ENCODE assay signal across 16 cellular contexts in the genomic region with DNA sequence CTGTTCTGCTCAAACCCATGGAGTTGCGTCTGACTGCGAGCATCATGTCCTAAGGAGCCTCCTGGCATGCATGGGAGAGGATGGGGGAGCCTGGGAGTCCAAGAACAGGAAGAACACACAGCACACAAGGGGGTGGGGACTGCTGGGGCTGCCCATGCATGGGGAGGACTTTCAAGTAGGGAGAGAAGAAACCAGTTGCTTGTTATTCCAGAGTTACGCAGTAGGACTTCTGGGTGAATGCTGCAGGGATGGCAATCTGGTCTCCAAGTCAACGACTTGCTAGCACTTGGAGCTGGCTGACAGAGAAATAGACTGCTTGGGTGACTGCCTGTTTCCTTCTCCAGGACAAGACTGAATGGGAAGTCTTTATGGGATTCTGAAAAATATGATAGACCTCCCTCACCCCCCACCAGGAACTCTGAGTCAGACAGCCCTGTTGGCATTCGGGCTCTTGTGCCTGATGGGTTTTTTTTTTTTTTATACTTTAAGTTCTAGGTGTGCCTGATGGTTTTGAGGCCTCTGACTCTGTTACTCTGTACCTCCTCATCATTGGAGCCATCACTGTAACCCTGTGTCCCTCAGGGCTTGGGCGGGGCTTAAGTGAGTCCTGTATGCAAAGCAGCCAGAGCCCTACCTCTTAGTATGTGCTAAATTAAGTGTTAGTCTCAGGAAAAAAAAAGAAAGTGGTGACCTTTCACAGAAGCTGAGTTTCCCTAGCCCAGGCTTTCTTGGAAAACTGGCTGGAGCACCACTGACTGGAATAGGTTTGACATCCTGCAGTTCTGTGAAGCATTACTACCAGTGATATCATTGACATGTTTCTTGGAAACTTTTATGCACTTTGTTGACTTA. TPM values are rescaled to one million over a fixed set of nuclear protein-coding genes. Genes with fewer than 3 reads are reported as not detected.
DNase-seq lines count a peak whose midpoint lies in the region; ATAC-seq, FAIRE-seq and TF ChIP-seq lines count a peak whose summit lies in the region.
"Had no signal": no experiment of that assay in that cellular context is flagged by ENCODE, and none has a peak within 500 bp of the region (broad histone marks: within the 10 kb centered on the region; RNA-seq: fewer than 3 reads in every experiment).

No MANE protein-coding gene starts in this region.

- no peaks in the 10 kb centered on the region for H3K27me3 ChIP-seq in mammary epithelial cell (ENCODE audit: insufficient read depth, low read length)

- peaks cover 12% of the 10 kb centered on the region for H3K27me3 Mint-ChIP-seq in activated CD8-positive, alpha-beta T cell treated with anti-CD3 and anti-CD28 coated beads, Interleukin-2, amount 10 ng/mL, durations not matched to agents 7 days and 5 days (ENCODE audit: low read depth)
- H3K27me3 Mint-ChIP-seq: CD4-positive, alpha-beta memory T cell had no signal

- H3K9ac ChIP-seq in mammary epithelial cell (ENCODE audit: insufficient read depth, low read length) = no peak overlapping the region

- H3K4me3 ChIP-seq in mucosa of descending colon = no peak overlapping the region
- H3K4me3 ChIP-seq in mammary epithelial cell (replicated peaks in 1 of 3; ENCODE audit: insufficient read depth in 1 of 3, low read depth in 2 of 3, low read length in 3 of 3) = no peak overlapping the region
- H3K4me3 ChIP-seq: heart left ventricle had no signal

- ATAC-seq in activated CD8-positive, alpha-beta T cell treated with anti-CD3 and anti-CD28 coated beads, Interleukin-2, amount 10 ng/mL, durations not matched to agents 7 days and 5 days = peak; percentile 33
- peak; percentile 35 for ATAC-seq in mucosa of descending colon
- no peak for ATAC-seq in HG02884 (IDR thresholded peaks at IDR 0.05; ENCODE audit: unreplicated experiment)
- ATAC-seq: heart left ventricle had no signal

- no peak overlapping the region for H3K27ac Mint-ChIP-seq in activated CD8-positive, alpha-beta T cell treated with anti-CD3 and anti-CD28 coated beads, Interleukin-2, amount 10 ng/mL, durations not matched to agents 7 days and 5 days
- H3K27ac Mint-ChIP-seq: CD4-positive, alpha-beta memory T cell had no signal

- H3K4me3 Mint-ChIP-seq in activated CD8-positive, alpha-beta T cell treated with anti-CD3 and anti-CD28 coated beads, Interleukin-2, amount 10 ng/mL, durations not matched to agents 7 days and 5 days = no peak overlapping the region
- H3K4me3 Mint-ChIP-seq: activated T-cell treated with anti-CD3 and anti-CD28 coated beads, Interleukin-2, amount 50 U/mL, for 4 hours; neural crest cell had no signal

- H3K79me2 ChIP-seq in mammary epithelial cell (ENCODE audit: insufficient read depth, low read length) = no peaks in the 10 kb centered on the region

- intact Hi-C loops in mucosa of descending colon (cut with DNase I, micrococcal nuclease) (no loop called here), mammary epithelial cell (cut with micrococcal nuclease) (no loop called here)

- no peaks in the 10 kb centered on the region for H3K4me1 ChIP-seq in mucosa of descending colon (ENCODE audit: low read depth)
- no peaks in the 10 kb centered on the region for H3K4me1 ChIP-seq in mammary epithelial cell (ENCODE audit: insufficient read depth, low read length)

- CTCF ChIA-PET in activated CD8-positive, alpha-beta T cell treated with anti-CD3 and anti-CD28 coated beads, Interleukin-2, amount 10 ng/mL, durations not matched to agents 7 days and 5 days (lab: Charles Lee) = no interaction called here
- CTCF ChIA-PET in mammary epithelial cell (lab: Charles Lee; ENCODE audit: low non-redundant PET) = no interaction called here

- TF ChIP-seq POLR2A in H54 (IDR thresholded peaks at IDR 0.05; ENCODE audit: low read depth, low read length) = no peak

- no peak overlapping the region for H3K27ac ChIP-seq in mammary epithelial cell (ENCODE audit: insufficient read depth, low read depth, low read length)
- H3K27ac ChIP-seq: heart left ventricle had no signal

- H3K4me2 ChIP-seq in mammary epithelial cell (ENCODE audit: insufficient read depth, low read depth, low read length) = no peak overlapping the region

- no peak overlapping the region for H2AFZ ChIP-seq in mammary epithelial cell (ENCODE audit: low read depth, low read length)

- 100% methylated on average over 6 of the region's 6 CpGs for WGBS in mammary epithelial cell (ENCODE audit: low coverage, missing lambda C conversion rate)

- POLR2A ChIA-PET in activated CD8-positive, alpha-beta T cell treated with anti-CD3 and anti-CD28 coated beads, Interleukin-2, amount 10 ng/mL, durations not matched to agents 7 days and 5 days (lab: Charles Lee) = no interaction called here

- no peaks in the 10 kb centered on the region for H4K20me1 ChIP-seq in mammary epithelial cell (ENCODE audit: insufficient read depth, low read length)

- in situ Hi-C loops in mammary epithelial cell (cut with MboI; ENCODE audit: low sequenced_read_pairs in 2 of 2) = no loop called here

- no peak for TF ChIP-seq CTCF in mucosa of descending colon (IDR thresholded peaks at IDR 0.05)
- TF ChIP-seq CTCF in mammary epithelial cell (conservative IDR thresholded peaks at IDR 0.05 in 1 of 2, IDR thresholded peaks at IDR 0.05 in 1 of 2; ENCODE audit: extremely low read depth in 1 of 2, insufficient read depth in 1 of 2, low read depth in 1 of 2, low read length in 2 of 2) = no peak

- H3K9me3 ChIP-seq in mucosa of descending colon (no peaks in the 10 kb centered on the region), mammary epithelial cell (replicated peaks; ENCODE audit: insufficient read depth, low read length) (no peaks in the 10 kb centered on the region)
- H3K9me3 ChIP-seq: heart left ventricle had no signal

- DNase-seq in activated CD4-positive, alpha-beta T cell treated with anti-CD3 and anti-CD28 coated beads, Interleukin-2, amount 50 U/mL, for 48 hours = peak; percentile 24 to 54
- DNase-seq in activated CD4-positive, alpha-beta T cell treated with anti-CD3 and anti-CD28 coated beads for 1 hour = no peak
- DNase-seq in H54 (ENCODE audit: insufficient read length, low spot score) (peak; percentile 10), mucosa of descending colon (no peak), midbrain (lab: John Stamatoyannopoulos, UW) (no peak), mammary epithelial cell (no peak)
- no peak for DNase-seq in activated CD8-positive, alpha-beta T cell treated with anti-CD3 and anti-CD28 coated beads, Interleukin-2, amount 10 ng/mL, durations not matched to agents 7 days and 5 days
- DNase-seq: activated CD4-positive, CD25-positive, alpha-beta regulatory T cell; activated T-cell treated with anti-CD3 and anti-CD28 coated beads, Interleukin-2, amount 50 U/mL, for 4 hours; CD4-positive, alpha-beta memory T cell; effector CD8-positive, alpha-beta T cell; heart left ventricle; mesendoderm; retina had no signal

- no TSS peak for BruUV-seq in mammary epithelial cell (replicated peaks; lab: Mats Ljungman, UMichigan)

- peak; percentile 27 for FAIRE-seq in H54 (lab: Jason Lieb, UNC)

- H3K4me1 Mint-ChIP-seq in activated CD8-positive, alpha-beta T cell treated with anti-CD3 and anti-CD28 coated beads, Interleukin-2, amount 10 ng/mL, durations not matched to agents 7 days and 5 days (ENCODE audit: low read depth) = peaks cover 2% of the 10 kb centered on the region
- H3K4me1 Mint-ChIP-seq: neural crest cell had no signal

- no peaks in the 10 kb centered on the region for H3K36me3 ChIP-seq in mucosa of descending colon (ENCODE audit: low read depth)
- H3K36me3 ChIP-seq in mammary epithelial cell (ENCODE audit: insufficient read depth, low read length) = peaks cover 4% of the 10 kb centered on the region
- H3K36me3 ChIP-seq: heart left ventricle had no signal

- dilution Hi-C loops in mammary epithelial cell (cut with HindIII; ENCODE audit: low sequenced_read_pairs) = no loop called here

- H3K9me3 Mint-ChIP-seq in activated CD8-positive, alpha-beta T cell treated with anti-CD3 and anti-CD28 coated beads, Interleukin-2, amount 10 ng/mL, durations not matched to agents 7 days and 5 days (ENCODE audit: insufficient read depth) = no peaks in the 10 kb centered on the region
- H3K9me3 Mint-ChIP-seq: activated T-cell treated with anti-CD3 and anti-CD28 coated beads, Interleukin-2, amount 50 U/mL, for 4 hours; CD4-positive, alpha-beta memory T cell; neural crest cell had no signal

- H3K36me3 Mint-ChIP-seq in activated CD8-positive, alpha-beta T cell treated with anti-CD3 and anti-CD28 coated beads, Interleukin-2, amount 10 ng/mL, durations not matched to agents 7 days and 5 days (ENCODE audit: low read depth) = no peaks in the 10 kb centered on the region

RNA-seq across cellular contexts. Expression of gene MAP3K21, which starts 30.3 kb away (rescaled TPM):
- total RNA-seq in activated CD8-positive, alpha-beta T cell treated with anti-CD3 and anti-CD28 coated beads, Interleukin-2, amount 10 ng/mL, durations not matched to agents 7 days and 5 days = under 1 TPM; 0.44 to 0.45 TPM
- total RNA-seq in mucosa of descending colon (10 to 100 TPM in 2 of 3 donors, 1 to 10 TPM in 1; 8.3 to 21.1 (median 12.6) TPM), mammary epithelial cell (1 to 10 TPM; 6.3 to 8.5 TPM)
- 6.8 TPM for polyA plus RNA-seq in mammary epithelial cell
- 11.5 TPM for polyA minus RNA-seq in mammary epithelial cell

Comparison
In these comparisons a context has a peak if more than half of its experiments do, and no peak if none do; other contexts are left out.
1. DNase-seq: peak in activated CD4-positive, alpha-beta T cell treated with anti-CD3 and anti-CD28 coated beads, Interleukin-2, amount 50 U/mL, for 48 hours (2 of 2) and H54 (single experiment); none in activated CD4-positive, alpha-beta T cell treated with anti-CD3 and anti-CD28 coated beads for 1 hour (single experiment), activated CD8-positive, alpha-beta T cell treated with anti-CD3 and anti-CD28 coated beads, Interleukin-2, amount 10 ng/mL, durations not matched to agents 7 days and 5 days (single experiment), mucosa of descending colon (0 of 3), midbrain (single experiment) and mammary epithelial cell (single experiment).
2. RNA of gene MAP3K21, which starts 30.3 kb away (total RNA-seq): 8.3 to 21.1 TPM in mucosa of descending colon and 6.3 to 8.5 TPM in mammary epithelial cell; 0.44 to 0.45 TPM in activated CD8-positive, alpha-beta T cell treated with anti-CD3 and anti-CD28 coated beads, Interleukin-2, amount 10 ng/mL, durations not matched to agents 7 days and 5 days; every median in the first group is over 4 times any median in the second.